ENCODE assay signal across 8 cellular contexts in the genomic region with DNA sequence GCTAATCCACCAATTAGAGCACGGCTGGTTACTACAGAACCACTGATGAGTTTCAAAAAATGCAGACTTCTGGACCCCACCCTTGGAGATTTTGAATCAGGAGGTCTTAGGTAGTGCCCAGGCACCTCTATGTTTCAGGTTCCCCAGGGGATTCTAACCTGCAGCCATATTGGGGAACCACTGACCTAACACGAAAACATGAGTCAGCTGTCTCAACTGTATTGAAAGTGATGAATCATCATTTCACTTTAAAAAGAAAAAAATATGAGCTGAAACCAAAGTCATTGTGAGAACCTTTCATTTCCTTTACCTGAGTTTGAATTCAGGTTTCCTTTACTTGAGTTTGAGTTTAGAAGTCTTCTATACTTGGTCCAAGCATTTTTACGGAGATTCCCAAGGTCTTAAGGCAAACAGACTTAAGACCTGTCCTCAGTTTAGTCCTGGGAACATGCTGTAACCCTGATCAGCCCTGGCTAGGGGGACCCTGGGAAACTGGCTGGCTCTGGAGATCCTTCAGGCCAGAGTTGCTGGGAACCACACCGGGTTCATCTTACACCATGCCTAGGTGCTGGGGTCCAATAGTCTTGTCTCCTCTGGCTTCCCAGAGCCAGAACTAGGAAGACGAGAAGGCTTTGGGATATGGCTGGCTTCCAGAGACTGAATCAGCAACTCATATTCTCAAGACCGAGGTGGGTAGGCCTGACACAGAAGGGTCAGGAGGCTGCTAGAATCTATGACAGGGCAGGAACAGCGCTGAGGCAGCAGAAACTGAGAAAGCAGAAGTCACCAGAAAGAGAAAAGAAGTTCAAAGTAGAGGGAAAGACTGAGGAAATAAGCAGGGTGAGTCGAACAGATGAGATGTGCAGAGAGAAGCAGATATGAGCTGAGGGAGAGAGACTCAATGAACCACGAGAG. TPM values are rescaled to one million over a fixed set of nuclear protein-coding genes. Genes with fewer than 3 reads are reported as not detected.
A peak's percentile ranks its signal among the peaks of the same experiment; 100 is the strongest.
DNase-seq lines count a peak whose midpoint lies in the region; ATAC-seq, FAIRE-seq and TF ChIP-seq lines count a peak whose summit lies in the region.

No MANE protein-coding gene starts in this region.

- intact Hi-C loops in vagina (cut with DNase I), result no loop called here

- no peak for TF ChIP-seq CTCF in astrocyte of the spinal cord (IDR thresholded peaks at IDR 0.05; ENCODE audit: low read depth, low read length)
- no peak for TF ChIP-seq CTCF in vagina (IDR thresholded peaks at IDR 0.05)

- H3K27me3 ChIP-seq in mucosa of rectum (ENCODE audit: control insufficient read depth in 2 of 2, insufficient read depth in 2 of 2, low read length in 2 of 2) (no peaks in the 10 kb centered on the region), vagina (no peaks in the 10 kb centered on the region)

- DNase-seq in H54 (ENCODE audit: insufficient read length, low spot score), result peak; percentile 46
- peak; percentile 96 for DNase-seq in M059J (ENCODE audit: low read depth)
- peak; percentile 86 for DNase-seq in astrocyte of the spinal cord (ENCODE audit: low read depth, low spot score)
- DNase-seq in vagina (ENCODE audit: extremely low spot score in 2 of 2), result no peak
- no peak for DNase-seq in NCI-H774 (lab: John Stamatoyannopoulos, UW)
- DNase-seq in NCI-H446 treated with DMSO at 0.1 percent for 48 hours (lab: John Stamatoyannopoulos, UW), result no peak

- H3K27ac ChIP-seq in mucosa of rectum (ENCODE audit: low read depth in 2 of 2, low read length in 2 of 2), result peak overlapping the region; percentile 57 to 75
- no peak overlapping the region for H3K27ac ChIP-seq in vagina

- TF ChIP-seq POLR2A in H54 (IDR thresholded peaks at IDR 0.05; ENCODE audit: low read depth, low read length) (no peak), vagina (IDR thresholded peaks at IDR 0.05) (no peak)

- ATAC-seq in GM18519 (IDR thresholded peaks at IDR 0.05; ENCODE audit: low FRiP score, unreplicated experiment), result peak; percentile 72

- H3K9me3 ChIP-seq in mucosa of rectum (ENCODE audit: control insufficient read depth in 2 of 2, low read length in 2 of 2), result no peaks in the 10 kb centered on the region
- H3K9me3 ChIP-seq in vagina, result no peaks in the 10 kb centered on the region

- no peaks in the 10 kb centered on the region for H3K36me3 ChIP-seq in mucosa of rectum (ENCODE audit: control insufficient read depth in 2 of 2, insufficient read depth in 2 of 2, low read length in 2 of 2)
- H3K36me3 ChIP-seq in vagina, result no peaks in the 10 kb centered on the region

- FAIRE-seq in H54 (lab: Jason Lieb, UNC), result peak; percentile 98

- in situ Hi-C loops in astrocyte of the spinal cord (cut with HindIII; ENCODE audit: low sequenced_read_pairs), result no loop called here

- H3K4me3 ChIP-seq in astrocyte of the spinal cord (ENCODE audit: low read depth, low read length) (no peak overlapping the region), mucosa of rectum (ENCODE audit: low read length in 2 of 2) (no peak overlapping the region), vagina (no peak overlapping the region)

- H3K4me1 ChIP-seq in mucosa of rectum (ENCODE audit: control insufficient read depth in 2 of 2, insufficient read depth in 2 of 2, low read length in 2 of 2) (no peaks in the 10 kb centered on the region), vagina (no peaks in the 10 kb centered on the region)

- no peak overlapping the region for H3K9ac ChIP-seq in mucosa of rectum (ENCODE audit: low read depth in 1 of 2, low read length in 2 of 2)

RNA-seq across cellular contexts. Expression of a gene that starts 16.5 kb away (rescaled TPM):
- total RNA-seq in M059J (2014; rRNA removed; shearing (Covaris generic)), result 20.7 and 28.1 TPM in 2 replicates
- total RNA-seq in vagina, result 1.2 TPM

RNA-seq across cellular contexts. Expression of a gene that starts 43.5 kb away (rescaled TPM):
- total RNA-seq in M059J (2014; rRNA removed; shearing (Covaris generic)), result 26.7 and 31.2 TPM in 2 replicates
- total RNA-seq in vagina, result 2.2 TPM

RNA-seq across cellular contexts. Expression of a gene that starts 56.1 kb away (rescaled TPM):
- 43.5 and 44.9 TPM in 2 replicates for total RNA-seq in M059J (2014; rRNA removed; shearing (Covaris generic))
- total RNA-seq in vagina, result 10.1 TPM

Comparison
In these comparisons a context has a peak if more than half of its experiments do, and no peak if none do; other contexts are left out.
1. DNase-seq: peak in H54 (single experiment), M059J (single experiment) and astrocyte of the spinal cord (single experiment); none in vagina (0 of 2), NCI-H774 (single experiment) and NCI-H446 treated with DMSO at 0.1 percent for 48 hours (single experiment).